Comparison of ENCODE assay signal across 24 cellular contexts in genomic region chr17:59485018-59485417, GRCh38.
DNase-seq lines count a peak whose midpoint lies in the region; ATAC-seq, FAIRE-seq and TF ChIP-seq lines count a peak whose summit lies in the region.
"Had no signal": no experiment of that assay in that cellular context is flagged by ENCODE, and none has a peak within 500 bp of the region (broad histone marks: within the 10 kb centered on the region; RNA-seq: fewer than 3 reads in every experiment).

No MANE protein-coding gene starts in this region.

- H3K27ac ChIP-seq in SK-N-SH (ENCODE audit: low read depth in 2 of 2, low read length in 1 of 2) (no peak overlapping the region), K562 (ENCODE audit: extremely low read depth, low read depth, low read length) (no peak overlapping the region), OCI-LY7 (ENCODE audit: low read depth, low read length, poor library complexity, severe bottlenecking) (no peak overlapping the region)
- H3K27ac ChIP-seq: 22Rv1; A549; BLaER1 treated with 17β-estradiol and CSF1 and Interleukin-3, amounts not matched to agents 10 nM and 100 nM had no signal

- H3K9me3 ChIP-seq in SK-N-SH (no peaks in the 10 kb centered on the region), K562 (replicated peaks; ENCODE audit: control insufficient read depth, insufficient read depth, low read depth, low read length) (no peaks in the 10 kb centered on the region), OCI-LY7 (ENCODE audit: low read length) (no peaks in the 10 kb centered on the region)
- H3K9me3 ChIP-seq: A549; BE2C; BLaER1 treated with 17β-estradiol and CSF1 and Interleukin-3, amounts not matched to agents 10 nM and 100 nM had no signal

- no peak for TF ChIP-seq RAD21 in SK-N-SH (IDR thresholded peaks at IDR 0.05; ENCODE audit: low read length)
- TF ChIP-seq RAD21 in K562 (CRISPR knock-in tag; conservative IDR thresholded peaks at IDR 0.05 in 1 of 2, IDR thresholded peaks at IDR 0.05 in 1 of 2): no peak

- H3K4me3 ChIP-seq in SK-N-SH (ENCODE audit: low read depth in 2 of 2, low read length in 1 of 2): no peak overlapping the region
- no peak overlapping the region for H3K4me3 ChIP-seq in K562
- no peak overlapping the region for H3K4me3 ChIP-seq in OCI-LY7 (ENCODE audit: low read depth, low read length, poor library complexity, severe bottlenecking)
- H3K4me3 ChIP-seq: A549; BLaER1 treated with 17β-estradiol and CSF1 and Interleukin-3, amounts not matched to agents 10 nM and 100 nM; GM23338 had no signal

- ATAC-seq in K562: no peak
- ATAC-seq: A549, GM23338, HCT116 had no signal

- no peak for TF ChIP-seq POLR2A in K562 (conservative IDR thresholded peaks at IDR 0.05)

- H3K79me2 ChIP-seq in SK-N-SH (ENCODE audit: insufficient read depth) (no peaks in the 10 kb centered on the region), K562 (ENCODE audit: control insufficient read depth, insufficient read depth, low read length) (no peaks in the 10 kb centered on the region), OCI-LY7 (ENCODE audit: insufficient read depth, low read depth, low read length) (no peaks in the 10 kb centered on the region)

- TF ChIP-seq EP300 in SK-N-SH (IDR thresholded peaks at IDR 0.05; ENCODE audit: borderline replicate concordance in 1 of 2, low read depth in 1 of 2, low read length in 1 of 2) (no peak), K562 (IDR thresholded peaks at IDR 0.05; ENCODE audit: low read length) (no peak)

- H3K9me2 ChIP-seq in SK-N-SH: no peaks in the 10 kb centered on the region
- H3K9me2 ChIP-seq in OCI-LY7 (ENCODE audit: insufficient read depth, low read length): no peaks in the 10 kb centered on the region

- 0 out of 2 replicates have a peak, but pooled peaks cover 5% of the 10 kb centered on the region for H3K27me3 ChIP-seq in SK-N-SH (ENCODE audit: insufficient read depth)
- peaks cover 4 to 7% of the 10 kb centered on the region in 2 experiments; a peak in 4 of 5 replicates for H3K27me3 ChIP-seq in K562 (ENCODE audit: control insufficient read depth in 2 of 2, insufficient read depth in 2 of 2, low read length in 2 of 2)
- H3K27me3 ChIP-seq: BE2C; BLaER1 treated with 17β-estradiol and CSF1 and Interleukin-3, amounts not matched to agents 10 nM and 100 nM had no signal

- no peaks in the 10 kb centered on the region for H3K9me1 ChIP-seq in K562 (ENCODE audit: control insufficient read depth, insufficient read depth, low read length)

- no TSS peak for BruUV-seq in K562 (replicated peaks; lab: Mats Ljungman, UMichigan)
- BruUV-seq in OCI-LY7 (replicated peaks; lab: Mats Ljungman, UMichigan): no TSS peak

- H2AFZ ChIP-seq in SK-N-SH (ENCODE audit: low read depth) (peak overlapping the region; percentile 44; the same call in 1 of the 2 replicates), K562 (ENCODE audit: low read depth, low read length) (no peak overlapping the region), OCI-LY7 (ENCODE audit: low read length) (no peak overlapping the region)
- H2AFZ ChIP-seq: GM23338 had no signal

- H3F3A ChIP-seq in SK-N-SH (replicated peaks; ENCODE audit: insufficient read depth): peaks cover 4% of the 10 kb centered on the region

- no peaks in the 10 kb centered on the region for H3K36me3 ChIP-seq in SK-N-SH (replicated peaks in 1 of 2; ENCODE audit: control insufficient read depth in 1 of 2, insufficient read depth in 2 of 2, low read length in 1 of 2)
- H3K36me3 ChIP-seq in K562 (ENCODE audit: control insufficient read depth, insufficient read depth, low read length): no peaks in the 10 kb centered on the region
- H3K36me3 ChIP-seq in OCI-LY7 (ENCODE audit: insufficient read depth, low read length): no peaks in the 10 kb centered on the region
- H3K36me3 ChIP-seq: BE2C; BLaER1 treated with 17β-estradiol and CSF1 and Interleukin-3, amounts not matched to agents 10 nM and 100 nM had no signal

- no peak for FAIRE-seq in K562 (lab: Jason Lieb, UNC)
- no peak for FAIRE-seq in D721Med (lab: Jason Lieb, UNC)
- FAIRE-seq: A549, GM12892, GM19239 had no signal

- no peak overlapping the region for H3K4me2 ChIP-seq in SK-N-SH
- no peak overlapping the region for H3K4me2 ChIP-seq in K562 (ENCODE audit: insufficient read depth, low read length)
- H3K4me2 ChIP-seq in OCI-LY7 (ENCODE audit: low read length): no peak overlapping the region
- H3K4me2 ChIP-seq: A549; BLaER1 treated with 17β-estradiol and CSF1 and Interleukin-3, amounts not matched to agents 10 nM and 100 nM; GM23338 had no signal

- H3K9ac ChIP-seq in SK-N-SH (no peak overlapping the region), K562 (ENCODE audit: insufficient read depth in 1 of 2, low read depth in 2 of 2, low read length in 2 of 2) (no peak overlapping the region)
- H3K9ac ChIP-seq: BLaER1 treated with 17β-estradiol and CSF1 and Interleukin-3, amounts not matched to agents 10 nM and 100 nM had no signal

- TF ChIP-seq CTCF in SK-N-SH (IDR thresholded peaks at IDR 0.05): no peak
- no peak for TF ChIP-seq CTCF in K562 (IDR thresholded peaks at IDR 0.05 in 2 of 3, conservative IDR thresholded peaks at IDR 0.05 in 1 of 3; ENCODE audit: insufficient read depth in 2 of 3, low read depth in 1 of 3, low read length in 3 of 3)
- no peak for TF ChIP-seq CTCF in D721Med (IDR thresholded peaks at IDR 0.05; ENCODE audit: insufficient read depth, missing control alignments)
- no peak for TF ChIP-seq CTCF in OCI-LY7 (conservative IDR thresholded peaks at IDR 0.05; ENCODE audit: low read length)

- H3K4me1 ChIP-seq in SK-N-SH (ENCODE audit: control insufficient read depth in 1 of 2, insufficient read depth in 2 of 2, low read depth in 1 of 2, low read length in 1 of 2): peaks cover 0 to 4% of the 10 kb centered on the region in 2 experiments; a peak in 2 of 4 replicates
- no peaks in the 10 kb centered on the region for H3K4me1 ChIP-seq in K562 (replicated peaks in 1 of 2; ENCODE audit: control insufficient read depth in 2 of 2, insufficient read depth in 2 of 2, low read length in 2 of 2)
- no peaks in the 10 kb centered on the region for H3K4me1 ChIP-seq in OCI-LY7 (ENCODE audit: insufficient read depth, low read length, poor library complexity, severe bottlenecking)
- H3K4me1 ChIP-seq: A549, BE2C had no signal

- H4K20me1 ChIP-seq in SK-N-SH (ENCODE audit: insufficient read depth) (no peaks in the 10 kb centered on the region), K562 (replicated peaks; ENCODE audit: control insufficient read depth, insufficient read depth, low read length) (no peaks in the 10 kb centered on the region), OCI-LY7 (ENCODE audit: insufficient read depth, low read length) (no peaks in the 10 kb centered on the region)
- H4K20me1 ChIP-seq: BLaER1 treated with 17β-estradiol and CSF1 and Interleukin-3, amounts not matched to agents 10 nM and 100 nM had no signal

- POLR2A ChIA-PET in SK-N-SH (lab: Yijun Ruan, JAX) (no interaction called here), K562 (lab: Yijun Ruan, JAX) (no interaction called here), OCI-LY7 (lab: Charles Lee) (interaction anchor here (0.7 kb wide), 1 partner anchor 1025 kb away, joined by 5 read pairs; no protein-coding TSS in a partner anchor)

- DNase-seq in A172 (ENCODE audit: low spot score) (peak; percentile 23), LoVo (ENCODE audit: low spot score) (peak; percentile 8), SK-N-SH (no peak), K562 (ENCODE audit: extremely low read depth in 1 of 4, low spot score in 3 of 4) (no peak), D721Med (ENCODE audit: insufficient read length, low spot score) (no peak), NCI-H226 (no peak), OCI-LY7 (ENCODE audit: low spot score) (no peak), MV-4-11 (lab: John Stamatoyannopoulos, UW) (no peak)
- DNase-seq: ACHN; AML-193; BE2C; CD4-positive, alpha-beta T cell; CD8-positive, alpha-beta memory T cell; DMS53; DMS79 treated with DMSO at 0.1 percent for 48 hours; H9; HFFc6 had no signal

- in situ Hi-C loops in K562 (cut with MboI): no loop called here

- CTCF ChIA-PET in SK-N-SH (lab: Yijun Ruan, JAX) (no interaction called here), K562 (lab: Yijun Ruan, JAX; ENCODE audit: low intra/inter-chr PET ratio) (no interaction called here), OCI-LY7 (lab: Charles Lee; ENCODE audit: unreplicated experiment) (no interaction called here)

- intact Hi-C loops in K562 (cut with micrococcal nuclease) (no loop called here), OCI-LY7 (cut with micrococcal nuclease; ENCODE audit: unreplicated experiment) (no loop called here)

- WGBS in SK-N-SH (ENCODE audit: low lambda C conversion rate): 31% methylated on average over 3 of the region's 3 CpGs
- WGBS in K562 (ENCODE audit: insufficient coverage, low coverage, missing lambda C conversion rate): 7% methylated on average over 3 of the region's 3 CpGs

TF ChIP-seq in SK-N-SH, 30 proteins besides CTCF, POLR2A, EP300 and RAD21 (continues in another document):
- TF ChIP-seq FOSL2 (IDR thresholded peaks at IDR 0.05; ENCODE audit: borderline replicate concordance, low read depth) (no peak), MEF2A (IDR thresholded peaks at IDR 0.05; ENCODE audit: borderline replicate concordance, low read depth) (no peak), RXRA (IDR thresholded peaks at IDR 0.05; ENCODE audit: borderline replicate concordance, low read depth) (no peak), FOXM1 (IDR thresholded peaks at IDR 0.05; ENCODE audit: low read depth) (no peak), FOXJ3 (CRISPR knock-in tag; IDR thresholded peaks at IDR 0.05) (no peak), EZH2phosphoT487 (IDR thresholded peaks at IDR 0.05; ENCODE audit: borderline replicate concordance, low read depth) (no peak), SIN3A (IDR thresholded peaks at IDR 0.05; ENCODE audit: borderline replicate concordance, low read depth, low read length) (no peak), POLR2AphosphoS5 (IDR thresholded peaks at IDR 0.05; ENCODE audit: low read depth, low read length) (no peak), YY1 (IDR thresholded peaks at IDR 0.05; ENCODE audit: low read depth) (no peak), SMC3 (IDR thresholded peaks at IDR 0.05; ENCODE audit: low read depth, low read length) (no peak)

TF ChIP-seq in K562, 482 proteins besides CTCF, POLR2A, EP300 and RAD21 (continues in another document):
- TF ChIP-seq UBTF (IDR thresholded peaks at IDR 0.05; ENCODE audit: borderline replicate concordance in 1 of 2, low read depth in 2 of 2, low read length in 2 of 2): no peak

Comparison
In these comparisons a context has a peak if more than half of its experiments do, and no peak if none do; other contexts are left out.
1. DNase-seq: peak in A172 (single experiment) and LoVo (single experiment); none in SK-N-SH (single experiment), K562 (0 of 4), D721Med (single experiment), NCI-H226 (single experiment), OCI-LY7 (single experiment) and MV-4-11 (single experiment).